Comparison of ENCODE assay signal across 1 cellular context in genomic region chr2:212538156-212539144, GRCh38.
TF ChIP-seq lines count a peak whose summit lies in the region.

Gene ERBB4, minus strand, starts transcription at chr2:212538802. Its CDS starts 272 bp downstream, at chr2:212538530.

TF ChIP-seq in WTC11, 78 proteins besides CTCF, POLR2A, EP300 and RAD21 (continued from another document):
- TF ChIP-seq ARID4B (CRISPR knock-in tag; IDR thresholded peaks at IDR 0.05; ENCODE audit: borderline replicate concordance) (no peak), NR1H2 (CRISPR knock-in tag; IDR thresholded peaks at IDR 0.05) (no peak), STAT6 (CRISPR knock-in tag; conservative IDR thresholded peaks at IDR 0.05; ENCODE audit: low read depth) (no peak), ELF4 (CRISPR knock-in tag; IDR thresholded peaks at IDR 0.05; ENCODE audit: low read depth) (no peak), ZNF232 (CRISPR knock-in tag; IDR thresholded peaks at IDR 0.05) (no peak)
TF ChIP-seq in WTC11: peak in this region for 0.
